Comparison of ENCODE assay signal across 12 cellular contexts in genomic region chr4:101022151-101023024, GRCh38.
DNase-seq lines count a peak whose midpoint lies in the region; ATAC-seq lines count a peak whose summit lies in the region.
"Had no signal": no experiment of that assay in that cellular context is flagged by ENCODE, and none has a peak within 500 bp of the region (broad histone marks: within the 10 kb centered on the region; RNA-seq: fewer than 3 reads in every experiment).

No MANE protein-coding gene starts in this region.

- peak; percentile 13 for DNase-seq in stimulated activated CD4-positive, alpha-beta T cell treated with anti-CD3 and anti-CD28 coated beads, Interleukin-4, amount 100 ng/mL, for 24 hours
- DNase-seq in stimulated activated CD4-positive, alpha-beta T cell treated with anti-CD3 and anti-CD28 coated beads, Interleukin-4, amount 100 ng/mL, for 4 hours, result no peak
- peak; percentile 9 for DNase-seq in amniotic stem cell (lab: John Stamatoyannopoulos, UW)
- peak; percentile 72 for DNase-seq in iris pigment epithelial cell (ENCODE audit: low read depth)
- DNase-seq in H7, result no peak
- DNase-seq in stimulated activated naive CD4-positive, alpha-beta T cell (lab: John Stamatoyannopoulos, UW), result no peak
- DNase-seq in NCI-H2081 (lab: John Stamatoyannopoulos, UW), result no peak
- DNase-seq: effector CD8-positive, alpha-beta T cell; GF-D8; NCI-H1694; NK-92 treated with Interleukin-12 subunit alpha and Interleukin-12 subunit beta, amount 100 ng/mL, for 24 hours had no signal

- H3K4me3 ChIP-seq in H7 (ENCODE audit: insufficient read depth, low read depth, low read length), result no peak overlapping the region

- no peaks in the 10 kb centered on the region for H3K36me3 ChIP-seq in H7 (replicated peaks; ENCODE audit: control insufficient read depth, insufficient read depth, low read length)

- ATAC-seq in GM21723 (IDR thresholded peaks at IDR 0.05; ENCODE audit: unreplicated experiment), result no peak

- no peaks in the 10 kb centered on the region for H3K27me3 ChIP-seq in H7 (ENCODE audit: control insufficient read depth, insufficient read depth, low read length)

Comparison
In these comparisons a context has a peak if more than half of its experiments do, and no peak if none do; other contexts are left out.
1. DNase-seq: peak in stimulated activated CD4-positive, alpha-beta T cell treated with anti-CD3 and anti-CD28 coated beads, Interleukin-4, amount 100 ng/mL, for 24 hours (single experiment), amniotic stem cell (single experiment) and iris pigment epithelial cell (single experiment); none in stimulated activated CD4-positive, alpha-beta T cell treated with anti-CD3 and anti-CD28 coated beads, Interleukin-4, amount 100 ng/mL, for 4 hours (0 of 2), H7 (single experiment), stimulated activated naive CD4-positive, alpha-beta T cell (0 of 6) and NCI-H2081 (0 of 2).